Comparison of ENCODE assay signal across 20 cellular contexts in genomic region chr3:155101398-155101797, GRCh38. TPM values are rescaled to one million over a fixed set of nuclear protein-coding genes. Genes with fewer than 3 reads are reported as not detected.
DNase-seq lines count a peak whose midpoint lies in the region; ATAC-seq, FAIRE-seq and TF ChIP-seq lines count a peak whose summit lies in the region.
"Had no signal": no experiment of that assay in that cellular context is flagged by ENCODE, and none has a peak within 500 bp of the region (broad histone marks: within the 10 kb centered on the region; RNA-seq: fewer than 3 reads in every experiment).

No MANE protein-coding gene starts in this region.

- in situ Hi-C loops in gastrocnemius medialis (cut with MboI; ENCODE audit: low sequenced_read_pairs in 4 of 4), result no loop called here
- in situ Hi-C loops in HepG2 (cut with HindIII; ENCODE audit: extremely low pct_ligation_motif_present, low pct_unique_long_range_greater_than_20kb), result no loop called here

- H3K4me3 ChIP-seq in fibroblast of villous mesenchyme (ENCODE audit: low read depth, low read length) (no peak overlapping the region), gastrocnemius medialis (no peak overlapping the region), HepG2 (replicated peaks in 1 of 3; ENCODE audit: insufficient read depth in 1 of 3, low read depth in 2 of 3, low read length in 3 of 3) (no peak overlapping the region)
- H3K4me3 ChIP-seq: esophagus muscularis mucosa, GM23248 had no signal

- DNase-seq in EH (ENCODE audit: low read depth) (peak; percentile 60), RPMI7951 (ENCODE audit: low read depth) (peak; percentile 74), fibroblast of villous mesenchyme (ENCODE audit: low read depth) (peak; percentile 93), gastrocnemius medialis (no peak), HepG2 (ENCODE audit: low spot score) (no peak), NCI-H2081 treated with DMSO at 0.1 percent for 48 hours (lab: John Stamatoyannopoulos, UW) (no peak)
- no peak for DNase-seq in activated T-cell treated with anti-CD3 and anti-CD28 coated beads, Interleukin-2, amount 50 U/mL, for 4 hours
- DNase-seq: activated T-cell treated with anti-CD3 and anti-CD28 coated beads, Interleukin-2, amount 50 U/mL, for 1 hour; CD4-positive, alpha-beta T cell; GF-D8; GM23248; midbrain; NCI-H446 treated with DMSO at 0.1 percent for 48 hours; stimulated activated CD4-positive, alpha-beta T cell treated with anti-CD3 and anti-CD28 coated beads, Interleukin-4, amount 100 ng/mL, for 24 hours had no signal

- H3K27me3 Mint-ChIP-seq in activated T-cell treated with anti-CD3 and anti-CD28 coated beads, Interleukin-2, amount 50 U/mL, for 4 hours (ENCODE audit: low read depth), result no peaks in the 10 kb centered on the region
- H3K27me3 Mint-ChIP-seq: CD4-positive, alpha-beta T cell; dendritic cell treated with granulocyte-macrophage colony-stimulating factor and Interleukin-4, amounts not matched to agents 40 ng/mL and 50 ng/mL, for 4 days; stimulated activated memory B cell treated with anti-CD40 and anti-IgM and Interleukin-4, amounts not matched to agents 10 μg/mL and 1 μg/mL and 100 μg/mL, for 72 hours had no signal

- CTCF ChIA-PET in HepG2 (lab: Yijun Ruan, JAX; ENCODE audit: low intra/inter-chr PET ratio, low total read pairs), result no interaction called here

- H3K9me3 ChIP-seq in gastrocnemius medialis (no peaks in the 10 kb centered on the region), HepG2 (ENCODE audit: low read length) (no peaks in the 10 kb centered on the region)
- H3K9me3 ChIP-seq: esophagus muscularis mucosa had no signal

- 38% methylated on average over 2 of the region's 2 CpGs for WGBS in HepG2 (ENCODE audit: low lambda C conversion rate)

- no peak for TF ChIP-seq RAD21 in HepG2 (CRISPR knock-in tag; IDR thresholded peaks at IDR 0.05)

- peaks cover 8% of the 10 kb centered on the region for H3K9me3 Mint-ChIP-seq in activated T-cell treated with anti-CD3 and anti-CD28 coated beads, Interleukin-2, amount 50 U/mL, for 4 hours
- H3K9me3 Mint-ChIP-seq: dendritic cell treated with granulocyte-macrophage colony-stimulating factor and Interleukin-4, amounts not matched to agents 40 ng/mL and 50 ng/mL, for 4 days; T-helper 1 cell treated with Interleukin-12 subunit alpha and Interleukin-12 subunit beta and Interleukin-4 antibody, amounts not matched to agents 30 μg/mL and 1 μg/mL, for 36 hours had no signal

- H3K4me1 ChIP-seq in gastrocnemius medialis (no peaks in the 10 kb centered on the region), HepG2 (ENCODE audit: insufficient read depth, low read length) (no peaks in the 10 kb centered on the region)
- H3K4me1 ChIP-seq: esophagus muscularis mucosa had no signal

- no peak overlapping the region for H3K4me3 Mint-ChIP-seq in activated T-cell treated with anti-CD3 and anti-CD28 coated beads, Interleukin-2, amount 50 U/mL, for 4 hours
- H3K4me3 Mint-ChIP-seq: CD4-positive, alpha-beta T cell; dendritic cell treated with granulocyte-macrophage colony-stimulating factor and Interleukin-4, amounts not matched to agents 40 ng/mL and 50 ng/mL, for 4 days; stimulated activated memory B cell treated with anti-CD40 and anti-IgM and Interleukin-4, amounts not matched to agents 10 μg/mL and 1 μg/mL and 100 μg/mL, for 72 hours; T-helper 1 cell treated with Interleukin-12 subunit alpha and Interleukin-12 subunit beta and Interleukin-4 antibody, amounts not matched to agents 30 μg/mL and 1 μg/mL, for 36 hours had no signal

- FAIRE-seq in HepG2 (lab: Jason Lieb, UNC), result no peak
- FAIRE-seq: GM18507 had no signal

- no peaks in the 10 kb centered on the region for H3K4me1 Mint-ChIP-seq in activated T-cell treated with anti-CD3 and anti-CD28 coated beads, Interleukin-2, amount 50 U/mL, for 4 hours (ENCODE audit: low read depth)
- H3K4me1 Mint-ChIP-seq: stimulated activated memory B cell treated with anti-CD40 and anti-IgM and Interleukin-4, amounts not matched to agents 10 μg/mL and 1 μg/mL and 100 μg/mL, for 72 hours had no signal

- H4K20me1 ChIP-seq in HepG2 (ENCODE audit: insufficient read depth, low read length), result no peaks in the 10 kb centered on the region

- H2AFZ ChIP-seq in HepG2 (ENCODE audit: low read length), result no peak overlapping the region
- H2AFZ ChIP-seq: GM23248 had no signal

- no peak for TF ChIP-seq EP300 in HepG2 (IDR thresholded peaks at IDR 0.05; ENCODE audit: low read depth in 2 of 2, low read length in 2 of 2)
- TF ChIP-seq EP300 in HepG2 (CRISPR knock-in tag; IDR thresholded peaks at IDR 0.05; ENCODE audit: borderline replicate concordance), result no peak

- ATAC-seq in gastrocnemius medialis (peak; percentile 21 to 55), HepG2 (no peak), GM19023 (IDR thresholded peaks at IDR 0.05; ENCODE audit: unreplicated experiment) (no peak)
- no peak for ATAC-seq in activated T-cell treated with anti-CD3 and anti-CD28 coated beads, Interleukin-2, amount 50 U/mL, for 4 hours
- ATAC-seq: stimulated activated memory B cell treated with anti-CD40 and anti-IgM and Interleukin-4, amounts not matched to agents 10 μg/mL and 1 μg/mL and 100 μg/mL, for 72 hours had no signal

- TF ChIP-seq POLR2A in gastrocnemius medialis (IDR thresholded peaks at IDR 0.05) (no peak), HepG2 (IDR thresholded peaks at IDR 0.05; ENCODE audit: insufficient read depth in 1 of 2, low read depth in 2 of 2, low read length in 2 of 2) (no peak)

- no peaks in the 10 kb centered on the region for H3K79me2 ChIP-seq in HepG2 (ENCODE audit: insufficient read depth, low read length)

- POLR2A ChIA-PET in HepG2 (lab: Yijun Ruan, JAX), result no interaction called here

- TF ChIP-seq CTCF in fibroblast of villous mesenchyme (IDR thresholded peaks at IDR 0.05; ENCODE audit: insufficient read depth, low read depth, low read length), result no peak
- no peak for TF ChIP-seq CTCF in gastrocnemius medialis (IDR thresholded peaks at IDR 0.05 in 4 of 5, conservative IDR thresholded peaks at IDR 0.05 in 1 of 5)
- TF ChIP-seq CTCF in HepG2 (CRISPR knock-in tag; IDR thresholded peaks at IDR 0.05), result no peak

- H3K4me2 ChIP-seq in HepG2 (ENCODE audit: low read depth, low read length), result no peak overlapping the region

- H3K36me3 Mint-ChIP-seq in activated T-cell treated with anti-CD3 and anti-CD28 coated beads, Interleukin-2, amount 50 U/mL, for 4 hours (ENCODE audit: insufficient read depth), result no peaks in the 10 kb centered on the region
- H3K36me3 Mint-ChIP-seq: stimulated activated memory B cell treated with anti-CD40 and anti-IgM and Interleukin-4, amounts not matched to agents 10 μg/mL and 1 μg/mL and 100 μg/mL, for 72 hours had no signal

- H3K36me3 ChIP-seq in gastrocnemius medialis (no peaks in the 10 kb centered on the region), HepG2 (replicated peaks in 1 of 2; ENCODE audit: control insufficient read depth in 1 of 2, insufficient read depth in 2 of 2, low read length in 2 of 2) (no peaks in the 10 kb centered on the region)
- H3K36me3 ChIP-seq: esophagus muscularis mucosa had no signal

- H3K9ac ChIP-seq in HepG2 (ENCODE audit: insufficient read depth, low read depth, low read length), result no peak overlapping the region
- H3K9ac ChIP-seq: GM23248 had no signal

- no peak overlapping the region for H3K27ac ChIP-seq in gastrocnemius medialis
- H3K27ac ChIP-seq in HepG2 (ENCODE audit: extremely low read length, insufficient read depth, low read length), result no peak overlapping the region
- H3K27ac ChIP-seq: esophagus muscularis mucosa, GM23248 had no signal

- intact Hi-C loops in gastrocnemius medialis (cut with DNase I; ENCODE audit: low total_unique reads), result no loop called here
- intact Hi-C loops in HepG2 (cut with micrococcal nuclease; ENCODE audit: unreplicated experiment), result no loop called here

- BruUV-seq in HepG2 (replicated peaks; lab: Mats Ljungman, UMichigan), result no TSS peak

- H3K27me3 ChIP-seq in gastrocnemius medialis (no peaks in the 10 kb centered on the region), HepG2 (ENCODE audit: control insufficient read depth in 1 of 2, insufficient read depth in 2 of 2, low read length in 2 of 2) (no peaks in the 10 kb centered on the region)
- H3K27me3 ChIP-seq: esophagus muscularis mucosa had no signal

TF ChIP-seq in HepG2, 621 proteins besides CTCF, POLR2A, EP300 and RAD21 (continues in another document):
- no peak for TF ChIP-seq ZNF709 (CRISPR knock-in tag; IDR thresholded peaks at IDR 0.05)
- TF ChIP-seq HOXA3 (CRISPR knock-in tag; IDR thresholded peaks at IDR 0.05), result no peak

RNA-seq across cellular contexts. Expression of gene MME, which starts 21.3 kb away (rescaled TPM):
- total RNA-seq in RPMI7951 (2014; rRNA removed; shearing (Covaris generic)), result 73.8 and 77.4 TPM in 2 replicates
- 310 and 479 TPM in 2 replicates for total RNA-seq in fibroblast of villous mesenchyme
- total RNA-seq in gastrocnemius medialis, result 10 to 100 TPM; 40.9 to 95.4 (median 68.0) TPM
- total RNA-seq in HepG2 (2016; rRNA removed; fragmentation: Illumina TruSeq; extraction: Trizol), result not detected in 2 replicates
- total RNA-seq in HepG2 (2016; cell fraction: cytosol; rRNA removed; fragmentation: Illumina TruSeq; extraction: Trizol; ENCODE audit: low read depth), result not detected in 2 replicates
- total RNA-seq in HepG2 (2016; cell fraction: insoluble cytoplasmic fraction; rRNA removed; fragmentation: Illumina TruSeq; extraction: Trizol), result not detected in 2 replicates
- not detected in 2 replicates for total RNA-seq in HepG2 (2016; cell fraction: membrane; rRNA removed; fragmentation: Illumina TruSeq; extraction: Trizol)
- not detected in 2 replicates for total RNA-seq in HepG2 (2016; cell fraction: nucleus; rRNA removed; fragmentation: Illumina TruSeq; extraction: Trizol)
- not detected in 2 replicates for polyA plus RNA-seq in HepG2 (2011; rRNA removed)
- polyA plus RNA-seq in HepG2 (2011; cell fraction: cytosol; rRNA removed), result not detected in 2 replicates
- polyA plus RNA-seq in HepG2 (2011; cell fraction: nucleus; rRNA removed), result not detected in 2 replicates
- not detected in 2 replicates for polyA plus RNA-seq in HepG2 (2012)
- not detected in 2 replicates for polyA plus RNA-seq in HepG2 (2016; cell fraction: cytosol; fragmentation: Illumina TruSeq; extraction: Trizol; ENCODE audit: low read depth)
- polyA plus RNA-seq in HepG2 (2016; cell fraction: insoluble cytoplasmic fraction; fragmentation: Illumina TruSeq; extraction: Trizol; ENCODE audit: low read depth), result not detected in 2 replicates
- not detected in 2 replicates for polyA plus RNA-seq in HepG2 (2016; cell fraction: membrane; fragmentation: Illumina TruSeq; extraction: Trizol; ENCODE audit: low read depth)
- not detected in 2 replicates for polyA plus RNA-seq in HepG2 (2016; cell fraction: nucleus; fragmentation: Illumina TruSeq; extraction: Trizol; ENCODE audit: insufficient read depth, low read depth)
- polyA minus RNA-seq in HepG2 (2011; rRNA and poly(A)+ RNA removed; ENCODE audit: low replicate concordance), result 1.3 TPM in 1 of 2 replicates, not detected in the other
- polyA minus RNA-seq in HepG2 (2011; cell fraction: cytosol; rRNA and poly(A)+ RNA removed), result not detected in 2 replicates
- polyA minus RNA-seq in HepG2 (2011; cell fraction: nucleus; rRNA and poly(A)+ RNA removed), result not detected in 2 replicates
- under 1 TPM in 1 of 3 donors, not detected in 2; 0.11 TPM for total RNA-seq in activated T-cell treated with anti-CD3 and anti-CD28 coated beads, Interleukin-2, amount 50 U/mL, for 4 hours

Comparison
In these comparisons a context has a peak if more than half of its experiments do, and no peak if none do; other contexts are left out.
1. DNase-seq: peak in EH (single experiment), RPMI7951 (single experiment) and fibroblast of villous mesenchyme (single experiment); none in gastrocnemius medialis (0 of 2), HepG2 (single experiment), activated T-cell treated with anti-CD3 and anti-CD28 coated beads, Interleukin-2, amount 50 U/mL, for 4 hours (single experiment) and NCI-H2081 treated with DMSO at 0.1 percent for 48 hours (single experiment).
2. ATAC-seq: peak in gastrocnemius medialis (2 of 2); none in HepG2 (single experiment), activated T-cell treated with anti-CD3 and anti-CD28 coated beads, Interleukin-2, amount 50 U/mL, for 4 hours (0 of 2) and GM19023 (single experiment).
3. RNA of gene MME, which starts 21.3 kb away (total RNA-seq): 310 to 479 TPM in fibroblast of villous mesenchyme, 73.8 to 77.4 TPM in RPMI7951 and 40.9 to 95.4 TPM in gastrocnemius medialis; 0.11 TPM in activated T-cell treated with anti-CD3 and anti-CD28 coated beads, Interleukin-2, amount 50 U/mL, for 4 hours and not detected in HepG2; every median in the first group is over 10 times any median in the second.